Comparison of ENCODE assay signal across 14 cellular contexts in the genomic region with DNA sequence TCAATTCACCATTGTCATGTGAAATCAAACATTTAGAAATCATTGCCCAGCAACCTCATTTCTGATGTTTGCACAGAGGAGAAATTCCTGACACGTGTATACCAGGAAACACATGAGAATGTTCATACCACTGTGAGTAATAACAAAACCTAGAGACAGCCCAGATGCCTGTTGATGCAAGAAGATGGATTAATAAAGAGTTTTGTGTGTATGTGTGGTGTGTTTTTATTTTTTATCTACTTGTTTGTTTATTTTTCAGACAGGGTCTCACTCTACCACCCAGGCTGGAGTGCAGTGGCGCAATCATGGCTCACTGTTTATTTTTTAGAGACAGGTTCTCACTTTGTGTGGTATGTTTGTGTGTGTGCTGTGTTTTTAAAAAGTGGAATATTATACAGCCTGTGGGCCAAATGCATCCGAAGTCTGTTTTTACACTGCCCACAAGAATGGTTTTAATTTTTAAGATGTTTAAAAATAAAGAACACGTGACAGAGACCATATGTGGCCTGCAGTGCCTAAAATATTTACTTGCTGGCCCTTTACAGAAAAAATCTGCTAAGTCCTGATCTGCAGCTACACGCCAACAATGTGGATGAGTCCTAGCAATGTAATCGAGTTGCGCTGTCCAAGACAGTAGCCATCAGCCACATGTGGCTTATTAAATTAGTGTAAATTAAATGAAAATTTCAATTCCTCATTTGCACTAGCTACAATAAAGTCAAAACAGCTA. TPM values are rescaled to one million over a fixed set of nuclear protein-coding genes. Genes with fewer than 3 reads are reported as not detected.
DNase-seq lines count a peak whose midpoint lies in the region; ATAC-seq and TF ChIP-seq lines count a peak whose summit lies in the region.
"Had no signal": no experiment of that assay in that cellular context is flagged by ENCODE, and none has a peak within 500 bp of the region (broad histone marks: within the 10 kb centered on the region; RNA-seq: fewer than 3 reads in every experiment).

No MANE protein-coding gene starts in this region.

- no peaks in the 10 kb centered on the region for H3K79me2 ChIP-seq in KMS-11 (ENCODE audit: insufficient read depth, low read depth)

- no peaks in the 10 kb centered on the region; the same call in 1 of the 2 replicates for H3K36me3 ChIP-seq in KMS-11 (ENCODE audit: insufficient read depth)

- H3K4me3 Mint-ChIP-seq in chondrocyte (ENCODE audit: unreplicated experiment), result no peak overlapping the region
- H3K4me3 Mint-ChIP-seq: brain; CD8-positive, alpha-beta memory T cell had no signal

- peak overlapping the region; percentile 27 for H3K27ac Mint-ChIP-seq in chondrocyte (ENCODE audit: unreplicated experiment)
- H3K27ac Mint-ChIP-seq: CD8-positive, alpha-beta memory T cell had no signal

- no peak overlapping the region; the same call in 1 of the 2 replicates for H3K4me2 ChIP-seq in KMS-11

- H3K4me1 ChIP-seq in KMS-11 (ENCODE audit: low read depth, poor library complexity, severe bottlenecking), result peaks cover 23% of the 10 kb centered on the region

- peak; percentile 4 for DNase-seq in GM12865 (ENCODE audit: low read depth)
- no peak for DNase-seq in chondrocyte (ENCODE audit: low spot score)
- DNase-seq in kidney tubule cell (ENCODE audit: low spot score), result peak; percentile 58
- no peak for DNase-seq in NCI-H345 treated with DMSO at 0.1 percent for 48 hours (lab: John Stamatoyannopoulos, UW; ENCODE audit: unreplicated experiment)
- no peak for DNase-seq in LoVo (ENCODE audit: low spot score)
- DNase-seq: activated CD4-positive, alpha-beta T cell treated with anti-CD3 and anti-CD28 coated beads for 48 hours; activated effector memory CD4-positive, alpha-beta T cell treated with anti-CD3 and anti-CD28 coated beads, Interleukin-2, amount 50 U/mL, for 16 hours; NCI-H187 treated with DMSO at 0.1 percent for 48 hours; stimulated activated naive CD8-positive, alpha-beta T cell treated with anti-CD3 and anti-CD28 coated beads, Interleukin-15, Interleukin-2, amounts not matched to agents 100 U/mL and 50 U/mL, for 24 hours had no signal

- H3K9me3 Mint-ChIP-seq in chondrocyte (ENCODE audit: low read depth), result no peaks in the 10 kb centered on the region
- H3K9me3 Mint-ChIP-seq: brain; CD8-positive, alpha-beta memory T cell had no signal

- H3K4me1 Mint-ChIP-seq in chondrocyte (ENCODE audit: low read depth), result peaks cover 26% of the 10 kb centered on the region

- TF ChIP-seq CTCF in GM12865 (IDR thresholded peaks at IDR 0.05; ENCODE audit: insufficient read depth, low read depth, low read length, missing control alignments), result no peak
- no peak for TF ChIP-seq CTCF in KMS-11 (conservative IDR thresholded peaks at IDR 0.05; ENCODE audit: low read depth, low read length)
- no peak for TF ChIP-seq CTCF in chondrocyte (IDR thresholded peaks at IDR 0.05)

- H3K27me3 ChIP-seq in KMS-11 (ENCODE audit: insufficient read depth, low read depth), result no peaks in the 10 kb centered on the region

- no peak overlapping the region for H3K9ac ChIP-seq in KMS-11

- H3K36me3 Mint-ChIP-seq in chondrocyte (ENCODE audit: low read depth), result peaks cover 9% of the 10 kb centered on the region

- ATAC-seq in GM21576 (IDR thresholded peaks at IDR 0.05; ENCODE audit: unreplicated experiment), result no peak

- H3K27ac ChIP-seq in KMS-11, result peak overlapping the region; percentile 58; the same call in 1 of the 2 replicates
- H3K27ac ChIP-seq: skin epidermis had no signal

- no peak overlapping the region for H3K4me3 ChIP-seq in GM12865 (ENCODE audit: low read depth, low read length)
- H3K4me3 ChIP-seq in KMS-11 (IDR thresholded peaks at IDR 0.05; ENCODE audit: insufficient read depth, low read depth, low read length), result no peak overlapping the region
- H3K4me3 ChIP-seq: skin epidermis had no signal

- H2AFZ ChIP-seq in KMS-11 (ENCODE audit: low read depth), result no peak overlapping the region

- no peaks in the 10 kb centered on the region for H4K20me1 ChIP-seq in KMS-11 (ENCODE audit: insufficient read depth)

- no peaks in the 10 kb centered on the region for H3K27me3 Mint-ChIP-seq in chondrocyte (ENCODE audit: low read depth)
- H3K27me3 Mint-ChIP-seq: brain; CD8-positive, alpha-beta memory T cell had no signal

RNA-seq across cellular contexts. Expression of a gene that starts 39.2 kb away (rescaled TPM):
- 8.9 to 11.6 TPM (median 9.1 TPM) in 3 replicates for total RNA-seq in chondrocyte

RNA-seq across cellular contexts. Expression of a gene that starts 44.7 kb away (rescaled TPM):
- total RNA-seq in chondrocyte, result 122 to 151 TPM (median 142 TPM) in 3 replicates

Comparison
In these comparisons a context has a peak if more than half of its experiments do, and no peak if none do; other contexts are left out.
1. DNase-seq: peak in GM12865 (single experiment) and kidney tubule cell (single experiment); none in chondrocyte (single experiment), NCI-H345 treated with DMSO at 0.1 percent for 48 hours (single experiment) and LoVo (single experiment).